22 cellular contexts compared by ENCODE assay signal in genomic region chr15:48652510-48653076, GRCh38.
"Had no signal": no experiment of that assay in that cellular context is flagged by ENCODE, and none has a peak within 500 bp of the region (broad histone marks: within the 10 kb centered on the region; RNA-seq: fewer than 3 reads in every experiment).

No MANE protein-coding gene starts in this region.

- H3K27ac ChIP-seq: body of pancreas, Peyer's patch, RWPE1, SJCRH30, VCaP had no signal

- H3K9ac ChIP-seq: SK-N-SH had no signal

- H3K4me3 ChIP-seq: body of pancreas, MG63, Peyer's patch, SJCRH30 had no signal

- H3K9me3 ChIP-seq: body of pancreas, MG63, Peyer's patch, SJCRH30, SK-N-SH had no signal

- ATAC-seq: activated CD8-positive, alpha-beta T cell treated with anti-CD3 and anti-CD28 coated beads, Interleukin-2, amount 10 ng/mL, durations not matched to agents 7 days and 5 days; body of pancreas had no signal

- DNase-seq: activated CD4-positive, CD25-positive, alpha-beta regulatory T cell; activated CD8-positive, alpha-beta memory T cell treated with anti-CD3 and anti-CD28 coated beads, Interleukin-2, amount 50 U/mL, for 48 hours; activated CD8-positive, alpha-beta T cell treated with anti-CD3 and anti-CD28 coated beads, Interleukin-2, amount 10 ng/mL, durations not matched to agents 7 days and 5 days; activated naive CD4-positive, alpha-beta T cell treated with anti-CD3 and anti-CD28 coated beads, Interleukin-2, amount 50 U/mL, for 16 hours; activated naive CD8-positive, alpha-beta T cell treated with anti-CD3 and anti-CD28 coated beads, Interleukin-2, amount 10 ng/mL, durations not matched to agents 7 days and 5 days; activated T-cell treated with anti-CD3 and anti-CD28 coated beads, Interleukin-2, amount 50 U/mL, for 1 hour; aorta; body of pancreas; MG63; MV-4-11; NCI-H1092 treated with DMSO at 0.1 percent for 48 hours; NCI-H1436; NCI-H1694 treated with DMSO at 0.1 percent for 48 hours; NCI-H2081; NCI-H510A treated with DMSO at 0.1 percent for 48 hours; Peyer's patch; Right ventricle myocardium superior; SJCRH30; SK-N-SH; T-helper 1 cell had no signal

- H3K36me3 ChIP-seq: MG63, Peyer's patch, SJCRH30 had no signal

- H3K27me3 ChIP-seq: body of pancreas, MG63, Peyer's patch, SJCRH30 had no signal

- H3K4me1 ChIP-seq: body of pancreas, Peyer's patch, SJCRH30 had no signal

- H3K4me2 ChIP-seq: SK-N-SH had no signal
